Comparison of ENCODE assay signal across 8 cellular contexts in the genomic region with DNA sequence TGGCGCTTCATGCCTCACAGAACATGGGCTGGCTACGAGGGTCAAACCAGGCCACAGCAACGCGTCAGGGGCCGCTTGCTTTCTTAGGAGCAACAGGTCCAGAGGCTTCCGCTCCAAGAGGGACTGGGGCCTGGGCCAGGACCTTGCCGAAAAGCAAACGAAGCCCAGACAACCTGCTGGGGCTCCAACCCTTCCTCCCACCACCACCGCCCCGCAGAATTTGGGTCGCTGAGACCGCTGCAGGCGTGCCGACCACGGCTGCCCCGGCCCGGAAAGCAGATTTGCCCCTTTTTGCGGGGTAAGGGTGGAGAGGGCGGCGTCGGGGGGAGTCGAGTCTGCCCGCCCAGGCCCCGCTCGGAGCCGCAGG. TPM values are rescaled to one million over a fixed set of nuclear protein-coding genes. Genes with fewer than 3 reads are reported as not detected.
DNase-seq lines count a peak whose midpoint lies in the region; ATAC-seq lines count a peak whose summit lies in the region.

No MANE protein-coding gene starts in this region.

- no peaks in the 10 kb centered on the region for H3K36me3 ChIP-seq in skeletal muscle tissue (ENCODE audit: control insufficient read depth in 3 of 3, insufficient read depth in 3 of 3, low read length in 3 of 3)

- peaks cover 24% of the 10 kb centered on the region for H3K4me1 Mint-ChIP-seq in activated T-helper 1 cell treated with anti-CD3 and anti-CD28 coated beads, Interleukin-12 subunit alpha, Interleukin-12 subunit beta, Interleukin-2, Interleukin-4 antibody, amounts not matched to agents 30 ng/mL and 10 ng/mL and 1 ng/mL, durations not matched to agents 14 hours and 24 hours and 36 hours (ENCODE audit: low read depth)

- no peaks in the 10 kb centered on the region for H3K9me3 Mint-ChIP-seq in activated T-helper 1 cell treated with anti-CD3 and anti-CD28 coated beads, Interleukin-12 subunit alpha, Interleukin-12 subunit beta, Interleukin-2, Interleukin-4 antibody, amounts not matched to agents 30 ng/mL and 10 ng/mL and 1 ng/mL, durations not matched to agents 14 hours and 24 hours and 36 hours

- peak overlapping the region; percentile 57 to 85 (median 62) for H3K9ac ChIP-seq in skeletal muscle tissue (ENCODE audit: low read depth in 1 of 3, low read length in 3 of 3)

- peak overlapping the region; percentile 92 for H3K27ac Mint-ChIP-seq in activated T-helper 1 cell treated with anti-CD3 and anti-CD28 coated beads, Interleukin-12 subunit alpha, Interleukin-12 subunit beta, Interleukin-2, Interleukin-4 antibody, amounts not matched to agents 30 ng/mL and 10 ng/mL and 1 ng/mL, durations not matched to agents 14 hours and 24 hours and 36 hours

- H3K27ac ChIP-seq in right cardiac atrium (ENCODE audit: low read length) (peak overlapping the region; percentile 69), skeletal muscle tissue (ENCODE audit: low read depth, low read length) (no peak overlapping the region)

- peaks cover under 1% of the 10 kb centered on the region for H3K27me3 Mint-ChIP-seq in activated T-helper 1 cell treated with anti-CD3 and anti-CD28 coated beads, Interleukin-12 subunit alpha, Interleukin-12 subunit beta, Interleukin-2, Interleukin-4 antibody, amounts not matched to agents 30 ng/mL and 10 ng/mL and 1 ng/mL, durations not matched to agents 14 hours and 24 hours and 36 hours (ENCODE audit: insufficient read depth)

- peak overlapping the region; percentile 90 for H3K4me3 Mint-ChIP-seq in activated T-helper 1 cell treated with anti-CD3 and anti-CD28 coated beads, Interleukin-12 subunit alpha, Interleukin-12 subunit beta, Interleukin-2, Interleukin-4 antibody, amounts not matched to agents 30 ng/mL and 10 ng/mL and 1 ng/mL, durations not matched to agents 14 hours and 24 hours and 36 hours

- no peak for DNase-seq in activated T-helper 1 cell treated with anti-CD3 and anti-CD28 coated beads, Interleukin-12 subunit alpha, Interleukin-12 subunit beta, Interleukin-2, Interleukin-4 antibody, amounts not matched to agents 30 ng/mL and 10 ng/mL and 1 ng/mL, durations not matched to agents 14 hours and 24 hours and 36 hours (ENCODE audit: low spot score)
- DNase-seq in right cardiac atrium (peak in 1 of 3 donors; percentile 65), NCI-H446 treated with DMSO at 0.1 percent for 48 hours (lab: John Stamatoyannopoulos, UW) (no peak), NCI-H510A treated with DMSO at 0.1 percent for 48 hours (lab: John Stamatoyannopoulos, UW) (no peak)
- DNase-seq in stimulated activated CD4-positive, alpha-beta T cell treated with anti-CD3 and anti-CD28 coated beads, Interleukin-1b, Interleukin-23, amount 100 ng/mL, for 48 hours: no peak

- WGBS in right cardiac atrium: 12% methylated on average over 26 of the region's 26 CpGs

- H3K9me3 ChIP-seq in right cardiac atrium (ENCODE audit: control insufficient read depth, low read length): no peaks in the 10 kb centered on the region
- H3K9me3 ChIP-seq in skeletal muscle tissue (ENCODE audit: control insufficient read depth in 3 of 3, low read length in 3 of 3): no peaks in the 10 kb centered on the region

- H3K36me3 Mint-ChIP-seq in activated T-helper 1 cell treated with anti-CD3 and anti-CD28 coated beads, Interleukin-12 subunit alpha, Interleukin-12 subunit beta, Interleukin-2, Interleukin-4 antibody, amounts not matched to agents 30 ng/mL and 10 ng/mL and 1 ng/mL, durations not matched to agents 14 hours and 24 hours and 36 hours (ENCODE audit: low read depth): peaks cover 10% of the 10 kb centered on the region

- H3K4me3 ChIP-seq in right cardiac atrium (ENCODE audit: low read length) (peak overlapping the region; percentile 80), skeletal muscle tissue (ENCODE audit: low read length in 3 of 3) (peak overlapping the region; percentile 65 to 80 (median 80))

- peaks cover 4% of the 10 kb centered on the region for H3K4me1 ChIP-seq in right cardiac atrium (ENCODE audit: control insufficient read depth, insufficient read depth, low read length)
- H3K4me1 ChIP-seq in skeletal muscle tissue (ENCODE audit: control insufficient read depth in 3 of 3, insufficient read depth in 3 of 3, low read length in 3 of 3): peaks cover 12 to 29% (median 15%) of the 10 kb centered on the region in 3 donors

- H3K27me3 ChIP-seq in right cardiac atrium (ENCODE audit: control insufficient read depth, insufficient read depth) (no peaks in the 10 kb centered on the region), skeletal muscle tissue (ENCODE audit: control insufficient read depth in 3 of 3, insufficient read depth in 3 of 3, low read length in 3 of 3) (peaks cover 2 to 10% (median 6%) of the 10 kb centered on the region in 3 donors)

- intact Hi-C loops in activated T-helper 1 cell treated with anti-CD3 and anti-CD28 coated beads, Interleukin-12 subunit alpha, Interleukin-12 subunit beta, Interleukin-2, Interleukin-4 antibody, amounts not matched to agents 30 ng/mL and 10 ng/mL and 1 ng/mL, durations not matched to agents 14 hours and 24 hours and 36 hours (cut with micrococcal nuclease): loop anchor here (1.0 to 5.0 kb wide), 7 partner anchors 14 to 94 kb away; partner anchors contain the start of genes ANAPC2, DPP7, MAN1B1 and NPDC1
- intact Hi-C loops in right cardiac atrium (cut with DNase I): no loop called here

- ATAC-seq in GM18519 (IDR thresholded peaks at IDR 0.05; ENCODE audit: low FRiP score, unreplicated experiment) (peak; percentile 7), HG03045 (IDR thresholded peaks at IDR 0.05; ENCODE audit: unreplicated experiment) (peak; percentile 2), right cardiac atrium (peak; percentile 9 to 17)

RNA-seq across cellular contexts. Expression of gene GRIN1, which starts 9.9 kb away (rescaled TPM):
- 0.05 TPM in 2 replicates for total RNA-seq in activated T-helper 1 cell treated with anti-CD3 and anti-CD28 coated beads, Interleukin-12 subunit alpha, Interleukin-12 subunit beta, Interleukin-2, Interleukin-4 antibody, amounts not matched to agents 30 ng/mL and 10 ng/mL and 1 ng/mL, durations not matched to agents 14 hours and 24 hours and 36 hours
- under 1 TPM in 1 of 4 donors, not detected in 3; 0.08 TPM for total RNA-seq in right cardiac atrium
- polyA plus RNA-seq in right cardiac atrium: 0.09 TPM
- not detected for total RNA-seq in skeletal muscle tissue

RNA-seq across cellular contexts. Expression of gene DPP7, which starts 14.5 kb away (rescaled TPM):
- total RNA-seq in activated T-helper 1 cell treated with anti-CD3 and anti-CD28 coated beads, Interleukin-12 subunit alpha, Interleukin-12 subunit beta, Interleukin-2, Interleukin-4 antibody, amounts not matched to agents 30 ng/mL and 10 ng/mL and 1 ng/mL, durations not matched to agents 14 hours and 24 hours and 36 hours: 371 and 394 TPM in 2 replicates
- total RNA-seq in right cardiac atrium (100 to 1,000 TPM; 211 to 288 (median 239) TPM), skeletal muscle tissue (19.8 TPM)
- polyA plus RNA-seq in right cardiac atrium: 252 TPM

RNA-seq across cellular contexts. Expression of gene LRRC26, which starts 40.8 kb away (rescaled TPM):
- total RNA-seq in activated T-helper 1 cell treated with anti-CD3 and anti-CD28 coated beads, Interleukin-12 subunit alpha, Interleukin-12 subunit beta, Interleukin-2, Interleukin-4 antibody, amounts not matched to agents 30 ng/mL and 10 ng/mL and 1 ng/mL, durations not matched to agents 14 hours and 24 hours and 36 hours: 0.21 TPM in 1 of 2 replicates, not detected in the other
- not detected for total RNA-seq in right cardiac atrium
- polyA plus RNA-seq in right cardiac atrium: not detected
- total RNA-seq in skeletal muscle tissue: not detected

RNA-seq across cellular contexts. Expression of gene MAN1B1, which starts 42.3 kb away (rescaled TPM):
- 48.1 and 53.6 TPM in 2 replicates for total RNA-seq in activated T-helper 1 cell treated with anti-CD3 and anti-CD28 coated beads, Interleukin-12 subunit alpha, Interleukin-12 subunit beta, Interleukin-2, Interleukin-4 antibody, amounts not matched to agents 30 ng/mL and 10 ng/mL and 1 ng/mL, durations not matched to agents 14 hours and 24 hours and 36 hours
- 10 to 100 TPM; 23.9 to 31.3 (median 28.1) TPM for total RNA-seq in right cardiac atrium
- polyA plus RNA-seq in right cardiac atrium: 24.8 TPM
- 31.8 TPM for total RNA-seq in skeletal muscle tissue

RNA-seq across cellular contexts. Expression of gene TMEM210, which starts 42.8 kb away (rescaled TPM):
- not detected in 2 replicates for total RNA-seq in activated T-helper 1 cell treated with anti-CD3 and anti-CD28 coated beads, Interleukin-12 subunit alpha, Interleukin-12 subunit beta, Interleukin-2, Interleukin-4 antibody, amounts not matched to agents 30 ng/mL and 10 ng/mL and 1 ng/mL, durations not matched to agents 14 hours and 24 hours and 36 hours
- not detected for total RNA-seq in right cardiac atrium
- polyA plus RNA-seq in right cardiac atrium: not detected
- total RNA-seq in skeletal muscle tissue: not detected

Comparison
In these comparisons a context has a peak if more than half of its experiments do, and no peak if none do; other contexts are left out.
1. RNA of gene DPP7, which starts 14.5 kb away (total RNA-seq): 371 to 394 TPM in activated T-helper 1 cell treated with anti-CD3 and anti-CD28 coated beads, Interleukin-12 subunit alpha, Interleukin-12 subunit beta, Interleukin-2, Interleukin-4 antibody, amounts not matched to agents 30 ng/mL and 10 ng/mL and 1 ng/mL, durations not matched to agents 14 hours and 24 hours and 36 hours and 211 to 288 TPM in right cardiac atrium; 19.8 TPM in skeletal muscle tissue (single experiment); every median in the first group is over 10 times any median in the second.
2. Peak in every context shown above with its lines, with median percentiles within 50 percentile points of each other: ATAC-seq.